Comparison of ENCODE assay signal across 29 cellular contexts in genomic region chr2:65287364-65287763, GRCh38.
"Had no signal": no experiment of that assay in that cellular context is flagged by ENCODE, and none has a peak within 500 bp of the region (broad histone marks: within the 10 kb centered on the region; RNA-seq: fewer than 3 reads in every experiment).

No MANE protein-coding gene starts in this region.

- H3K27ac ChIP-seq: stomach, suprapubic skin, testis, thoracic aorta, thyroid gland, tibial artery, tibial nerve, transverse colon, upper lobe of left lung, upper lobe of right lung, uterus, vagina had no signal

- ATAC-seq: stimulated activated effector memory CD8-positive, alpha-beta T cell treated with anti-CD3 and anti-CD28 coated beads, Interleukin-12 subunit alpha, Interleukin-12 subunit beta, amount 100 ng/mL, for 72 hours; stimulated activated memory B cell treated with anti-CD40 and anti-IgM and Interleukin-4, amounts not matched to agents 10 μg/mL and 1 μg/mL and 100 μg/mL, for 72 hours; stimulated activated naive B cell treated with anti-CD40 and anti-IgM and Interleukin-4, amounts not matched to agents 10 μg/mL and 1 μg/mL and 100 μg/mL, for 72 hours; stimulated activated naive CD8-positive, alpha-beta T cell treated with anti-CD3 and anti-CD28 coated beads, Interleukin-15, amount 100 ng/mL, for 72 hours; stimulated activated naive CD8-positive, alpha-beta T cell treated with anti-CD3 and anti-CD28 coated beads, Interleukin-15, Interleukin-2, amounts not matched to agents 100 U/mL and 50 U/mL, for 24 hours; upper lobe of right lung had no signal

- FAIRE-seq: urothelium cell line had no signal

- H3K27me3 ChIP-seq: stomach, suprapubic skin, testis, thyroid gland, tibial artery, tibial nerve, transverse colon, upper lobe of left lung, upper lobe of right lung, uterus, vagina had no signal

- H3K36me3 Mint-ChIP-seq: stimulated activated effector memory CD8-positive, alpha-beta T cell treated with anti-CD3 and anti-CD28 coated beads, Interleukin-12 subunit alpha, Interleukin-12 subunit beta, amount 100 ng/mL, for 72 hours; stimulated activated memory B cell treated with anti-CD40 and anti-IgM and Interleukin-4, amounts not matched to agents 10 μg/mL and 1 μg/mL and 100 μg/mL, for 72 hours; stimulated activated naive B cell treated with anti-CD40 and anti-IgM and Interleukin-4, amounts not matched to agents 10 μg/mL and 1 μg/mL and 100 μg/mL, for 72 hours; type B pancreatic cell had no signal

- H3K4me3 ChIP-seq: stomach, suprapubic skin, testis, thoracic aorta, thyroid gland, tibial artery, tibial nerve, transverse colon, upper lobe of left lung, upper lobe of right lung, uterus, vagina had no signal

- DNase-seq: stimulated activated CD4-positive, alpha-beta T cell treated with anti-CD3 and anti-CD28 coated beads, Interleukin-2, amount 100 ng/mL, for 48 hours; stimulated activated CD4-positive, alpha-beta T cell treated with anti-CD3 and anti-CD28 coated beads, Interleukin-4, amount 100 ng/mL, for 1 hour; stimulated activated CD4-positive, alpha-beta T cell treated with anti-CD3 and anti-CD28 coated beads, Interleukin-4, amount 100 ng/mL, for 24 hours; stimulated activated CD4-positive, alpha-beta T cell treated with anti-CD3 and anti-CD28 coated beads, Interleukin-4, amount 100 ng/mL, for 4 hours; stimulated activated CD8-positive, alpha-beta memory T cell treated with anti-CD3 and anti-CD28 coated beads, Interleukin-4, amount 100 ng/mL, for 48 hours; stimulated activated naive B cell treated with anti-CD40 and anti-IgM and Interleukin-4, amounts not matched to agents 10 μg/mL and 1 μg/mL and 100 μg/mL, for 72 hours; stimulated activated naive CD4-positive, alpha-beta T cell; stimulated activated naive CD4-positive, alpha-beta T cell treated with Interleukin-2 at 50 U/mL for 16 hours; stimulated activated naive CD8-positive, alpha-beta T cell treated with anti-CD3 and anti-CD28 coated beads, Interleukin-15, amount 100 ng/mL, for 72 hours; stimulated activated naive CD8-positive, alpha-beta T cell treated with anti-CD3 and anti-CD28 coated beads, Interleukin-15, Interleukin-2, amounts not matched to agents 100 U/mL and 50 U/mL, for 24 hours; stomach; substantia nigra; testis; thyroid gland; tibial artery; transverse colon; trophoblast cell; upper lobe of left lung; upper lobe of right lung; uterus had no signal

- H3K4me1 Mint-ChIP-seq: stimulated activated effector memory CD8-positive, alpha-beta T cell treated with anti-CD3 and anti-CD28 coated beads, Interleukin-12 subunit alpha, Interleukin-12 subunit beta, amount 100 ng/mL, for 72 hours; stimulated activated memory B cell treated with anti-CD40 and anti-IgM and Interleukin-4, amounts not matched to agents 10 μg/mL and 1 μg/mL and 100 μg/mL, for 72 hours had no signal

- H3K4me3 Mint-ChIP-seq: stimulated activated effector memory CD8-positive, alpha-beta T cell treated with anti-CD3 and anti-CD28 coated beads, Interleukin-12 subunit alpha, Interleukin-12 subunit beta, amount 100 ng/mL, for 72 hours; stimulated activated memory B cell treated with anti-CD40 and anti-IgM and Interleukin-4, amounts not matched to agents 10 μg/mL and 1 μg/mL and 100 μg/mL, for 72 hours; stimulated activated naive B cell treated with anti-CD40 and anti-IgM and Interleukin-4, amounts not matched to agents 10 μg/mL and 1 μg/mL and 100 μg/mL, for 72 hours; stimulated activated naive CD8-positive, alpha-beta T cell treated with anti-CD3 and anti-CD28 coated beads, Interleukin-15, amount 100 ng/mL, for 72 hours; stimulated activated naive CD8-positive, alpha-beta T cell treated with anti-CD3 and anti-CD28 coated beads, Interleukin-15, Interleukin-2, amounts not matched to agents 100 ng/mL and 50 ng/mL, for 24 hours; type B pancreatic cell had no signal

- H3K9me3 ChIP-seq: stomach, suprapubic skin, testis, thoracic aorta, thyroid gland, tibial artery, tibial nerve, transverse colon, upper lobe of left lung, upper lobe of right lung, uterus, vagina had no signal

- H3K9me3 Mint-ChIP-seq: stimulated activated effector memory CD8-positive, alpha-beta T cell treated with anti-CD3 and anti-CD28 coated beads, Interleukin-12 subunit alpha, Interleukin-12 subunit beta, amount 100 ng/mL, for 72 hours; stimulated activated memory B cell treated with anti-CD40 and anti-IgM and Interleukin-4, amounts not matched to agents 10 μg/mL and 1 μg/mL and 100 μg/mL, for 72 hours; stimulated activated naive B cell treated with anti-CD40 and anti-IgM and Interleukin-4, amounts not matched to agents 10 μg/mL and 1 μg/mL and 100 μg/mL, for 72 hours; stimulated activated naive CD8-positive, alpha-beta T cell treated with anti-CD3 and anti-CD28 coated beads, Interleukin-15, amount 100 ng/mL, for 72 hours; stimulated activated naive CD8-positive, alpha-beta T cell treated with anti-CD3 and anti-CD28 coated beads, Interleukin-15, Interleukin-2, amounts not matched to agents 100 ng/mL and 50 ng/mL, for 24 hours; type B pancreatic cell had no signal

- H3K27me3 Mint-ChIP-seq: stimulated activated memory B cell treated with anti-CD40 and anti-IgM and Interleukin-4, amounts not matched to agents 10 μg/mL and 1 μg/mL and 100 μg/mL, for 72 hours; stimulated activated naive B cell treated with anti-CD40 and anti-IgM and Interleukin-4, amounts not matched to agents 10 μg/mL and 1 μg/mL and 100 μg/mL, for 72 hours; type B pancreatic cell had no signal

- H3K36me3 ChIP-seq: stomach, suprapubic skin, thoracic aorta, thyroid gland, tibial artery, tibial nerve, transverse colon, upper lobe of left lung, upper lobe of right lung, uterus, vagina had no signal

- H3K4me1 ChIP-seq: thyroid gland, tibial artery, uterus had no signal

- H3K27ac Mint-ChIP-seq: stimulated activated effector memory CD8-positive, alpha-beta T cell treated with anti-CD3 and anti-CD28 coated beads, Interleukin-12 subunit alpha, Interleukin-12 subunit beta, amount 100 ng/mL, for 72 hours; stimulated activated memory B cell treated with anti-CD40 and anti-IgM and Interleukin-4, amounts not matched to agents 10 μg/mL and 1 μg/mL and 100 μg/mL, for 72 hours; stimulated activated naive B cell treated with anti-CD40 and anti-IgM and Interleukin-4, amounts not matched to agents 10 μg/mL and 1 μg/mL and 100 μg/mL, for 72 hours; stimulated activated naive CD8-positive, alpha-beta T cell treated with anti-CD3 and anti-CD28 coated beads, Interleukin-15, amount 100 ng/mL, for 72 hours; stimulated activated naive CD8-positive, alpha-beta T cell treated with anti-CD3 and anti-CD28 coated beads, Interleukin-15, Interleukin-2, amounts not matched to agents 100 ng/mL and 50 ng/mL, for 24 hours; type B pancreatic cell had no signal
